Comparison of ENCODE assay signal across 13 cellular contexts in genomic region chr11:45560153-45560934, GRCh38.
DNase-seq lines count a peak whose midpoint lies in the region; TF ChIP-seq lines count a peak whose summit lies in the region.
"Had no signal": no experiment of that assay in that cellular context is flagged by ENCODE, and none has a peak within 500 bp of the region (broad histone marks: within the 10 kb centered on the region; RNA-seq: fewer than 3 reads in every experiment).

No MANE protein-coding gene starts in this region.

- H3K4me3 ChIP-seq in HEK293 (ENCODE audit: low read depth, low read length) (no peak overlapping the region), neuronal stem cell (ENCODE audit: low read length in 2 of 2) (no peak overlapping the region)
- H3K4me3 ChIP-seq: prostate gland had no signal

- H3K27ac ChIP-seq in HEK293 (ENCODE audit: extremely low read depth, low read depth, low read length): no peak overlapping the region
- H3K27ac ChIP-seq in neuronal stem cell (replicated peaks; ENCODE audit: low read length): no peak overlapping the region
- H3K27ac ChIP-seq: C4-2B, prostate gland had no signal

- no peak overlapping the region for H2BK5ac ChIP-seq in neuronal stem cell (ENCODE audit: low read length)

- no peak overlapping the region for H3K23ac ChIP-seq in neuronal stem cell (ENCODE audit: low read depth, low read length, poor library complexity)

- H2BK120ac ChIP-seq in neuronal stem cell (ENCODE audit: low read depth, low read length): no peak overlapping the region

- no peak overlapping the region for H3K14ac ChIP-seq in neuronal stem cell (ENCODE audit: low read length)

- TF ChIP-seq CTCF in HEK293 (tag by site-specific recombination; IDR thresholded peaks at IDR 0.05): no peak
- TF ChIP-seq CTCF in brain (conservative IDR thresholded peaks at IDR 0.05): no peak

- H3K27me3 Mint-ChIP-seq in brain: peaks cover 7% of the 10 kb centered on the region

- H3K9me3 Mint-ChIP-seq in brain: peaks cover 0 to 12% (median 10%) of the 10 kb centered on the region in 5 experiments
- H3K9me3 Mint-ChIP-seq: activated CD4-positive, alpha-beta T cell treated with anti-CD3 and anti-CD28 coated beads, Interleukin-2, amount 10 ng/mL, durations not matched to agents 24 days and 14 days had no signal

- no peaks in the 10 kb centered on the region for H3K27me3 ChIP-seq in neuronal stem cell (ENCODE audit: control insufficient read depth in 3 of 3, insufficient read depth in 3 of 3, low read depth in 1 of 3, low read length in 3 of 3)

- DNase-seq in NCI-H2171 treated with DMSO at 0.1 percent for 48 hours (lab: John Stamatoyannopoulos, UW) (peak; percentile 97), neuronal stem cell (ENCODE audit: low spot score) (no peak), NCI-H2107 treated with DMSO at 0.1 percent for 48 hours (lab: John Stamatoyannopoulos, UW; ENCODE audit: unreplicated experiment) (no peak), SKM-1 treated with dmso at 0.1 percent for 144 hours (lab: John Stamatoyannopoulos, UW; ENCODE audit: unreplicated experiment) (no peak)
- DNase-seq in stimulated activated naive CD4-positive, alpha-beta T cell (lab: John Stamatoyannopoulos, UW): no peak
- DNase-seq: activated CD4-positive, alpha-beta T cell treated with anti-CD3 and anti-CD28 coated beads, Interleukin-2, amount 10 ng/mL, durations not matched to agents 24 days and 14 days; activated T-cell treated with anti-CD3 and anti-CD28 coated beads, Interleukin-2, amount 50 U/mL, for 72 hours; cerebellar nuclear complex; NCI-H345 had no signal

- peak overlapping the region; percentile 38 for H3K18ac ChIP-seq in neuronal stem cell (ENCODE audit: low read length)

- no peak overlapping the region for H3K4me3 Mint-ChIP-seq in brain
- H3K4me3 Mint-ChIP-seq: activated CD4-positive, alpha-beta T cell treated with anti-CD3 and anti-CD28 coated beads, Interleukin-2, amount 10 ng/mL, durations not matched to agents 24 days and 14 days; activated T-cell treated with anti-CD3 and anti-CD28 coated beads, Interleukin-2, amount 50 U/mL, for 72 hours had no signal

- CTCF ChIA-PET in HEK293 (lab: Yijun Ruan, JAX): interaction anchor here (0.5 to 0.7 kb wide), 2 partner anchors 38 to 52 kb away, joined by 3 to 4 read pairs; no protein-coding TSS in a partner anchor

- H2AK5ac ChIP-seq in neuronal stem cell (ENCODE audit: low read depth, low read length): no peak overlapping the region

- H3K36me3 ChIP-seq in HEK293 (ENCODE audit: control insufficient read depth in 2 of 2, insufficient read depth in 1 of 2, low read length in 2 of 2) (no peaks in the 10 kb centered on the region), neuronal stem cell (replicated peaks in 1 of 2; ENCODE audit: control insufficient read depth in 2 of 2, insufficient read depth in 2 of 2, low read length in 2 of 2) (no peaks in the 10 kb centered on the region)
- H3K36me3 ChIP-seq: prostate gland had no signal

- H3K9ac ChIP-seq in neuronal stem cell (ENCODE audit: low read depth, low read length, poor library complexity): peak overlapping the region; percentile 9

- no peak overlapping the region for H4K91ac ChIP-seq in neuronal stem cell (ENCODE audit: low read depth, low read length, poor library complexity)

- H3K4me1 ChIP-seq in HEK293 (ENCODE audit: control insufficient read depth, insufficient read depth, low read length) (no peaks in the 10 kb centered on the region), neuronal stem cell (ENCODE audit: control insufficient read depth in 2 of 2, insufficient read depth in 1 of 2, low read depth in 1 of 2, low read length in 2 of 2) (peaks cover 0 to 8% of the 10 kb centered on the region in 2 donors)
- H3K4me1 ChIP-seq: prostate gland had no signal

- no peak overlapping the region for H4K8ac ChIP-seq in neuronal stem cell (ENCODE audit: low read depth, low read length)

- H3K9me3 ChIP-seq in HEK293 (ENCODE audit: control insufficient read depth, insufficient read depth, low read depth, low read length): no peaks in the 10 kb centered on the region
- no peaks in the 10 kb centered on the region for H3K9me3 ChIP-seq in neuronal stem cell (replicated peaks in 1 of 2; ENCODE audit: control insufficient read depth in 2 of 2, insufficient read depth in 1 of 2, low read depth in 1 of 2, low read length in 2 of 2)
- H3K9me3 ChIP-seq: prostate gland had no signal

- no peaks in the 10 kb centered on the region for H3K79me1 ChIP-seq in neuronal stem cell (ENCODE audit: low read depth, low read length)

- H2BK12ac ChIP-seq in neuronal stem cell (ENCODE audit: low read length): no peak overlapping the region

- no CpG with 5 or more reads among the region's 10 CpGs for WGBS in neuronal stem cell (ENCODE audit: extremely low coverage in 2 of 2, insufficient read length in 2 of 2, insufficient replicate concordance in 1 of 2), 2 donors

- H3K4ac ChIP-seq in neuronal stem cell (ENCODE audit: low read length): no peak overlapping the region

- peaks cover 66% of the 10 kb centered on the region for H3K4me1 Mint-ChIP-seq in brain
- H3K4me1 Mint-ChIP-seq: activated CD4-positive, alpha-beta T cell treated with anti-CD3 and anti-CD28 coated beads, Interleukin-2, amount 10 ng/mL, durations not matched to agents 24 days and 14 days had no signal

- H2BK15ac ChIP-seq in neuronal stem cell (ENCODE audit: low read length): no peak overlapping the region

- no peak overlapping the region for H2AFZ ChIP-seq in neuronal stem cell (ENCODE audit: low read length)

- no peaks in the 10 kb centered on the region for H3K36me3 Mint-ChIP-seq in brain

- no peak overlapping the region for H3K4me2 ChIP-seq in neuronal stem cell (ENCODE audit: insufficient read depth, low read length, poor library complexity, severe bottlenecking)

- POLR2A ChIA-PET in HEK293 (lab: Yijun Ruan, JAX): no interaction called here

- H3K27ac Mint-ChIP-seq in brain: peak overlapping the region in 4 of 5 experiments; percentile 58 to 97 (median 73)
- H3K27ac Mint-ChIP-seq: activated CD4-positive, alpha-beta T cell treated with anti-CD3 and anti-CD28 coated beads, Interleukin-2, amount 10 ng/mL, durations not matched to agents 24 days and 14 days; activated T-cell treated with anti-CD3 and anti-CD28 coated beads, Interleukin-2, amount 50 U/mL, for 72 hours had no signal

TF ChIP-seq in HEK293, 187 proteins besides CTCF, POLR2A, EP300 and RAD21:
- TF ChIP-seq ZNF155 (tag by site-specific recombination; IDR thresholded peaks at IDR 0.05): no peak
- no peak for TF ChIP-seq AEBP2 (tag by site-specific recombination; IDR thresholded peaks at IDR 0.05; ENCODE audit: borderline replicate concordance)
- TF ChIP-seq ZNF768 (tag by site-specific recombination; IDR thresholded peaks at IDR 0.05): no peak
- TF ChIP-seq ZNF223 (tag by site-specific recombination; IDR thresholded peaks at IDR 0.05): no peak
- TF ChIP-seq ZNF837 (tag by site-specific recombination; IDR thresholded peaks at IDR 0.05): no peak
- peak; percentile 29; the same call in 1 of the 2 replicates for TF ChIP-seq EGR2 (tag by site-specific recombination; IDR thresholded peaks at IDR 0.05; ENCODE audit: low read depth)
- TF ChIP-seq KLF8 (tag by site-specific recombination; IDR thresholded peaks at IDR 0.05): no peak
- peak; percentile 33 for TF ChIP-seq ZFHX2 (tag by site-specific recombination; conservative IDR thresholded peaks at IDR 0.05)
- TF ChIP-seq PRDM1 (tag by site-specific recombination; IDR thresholded peaks at IDR 0.05): no peak
- TF ChIP-seq OVOL3 (tag by site-specific recombination; IDR thresholded peaks at IDR 0.05): no peak
- no peak for TF ChIP-seq ZNF18 (tag by site-specific recombination; IDR thresholded peaks at IDR 0.05)
- TF ChIP-seq ZNF350 (tag by site-specific recombination; IDR thresholded peaks at IDR 0.05): no peak
